ENCODE assay signal across 9 cellular contexts in the genomic region with DNA sequence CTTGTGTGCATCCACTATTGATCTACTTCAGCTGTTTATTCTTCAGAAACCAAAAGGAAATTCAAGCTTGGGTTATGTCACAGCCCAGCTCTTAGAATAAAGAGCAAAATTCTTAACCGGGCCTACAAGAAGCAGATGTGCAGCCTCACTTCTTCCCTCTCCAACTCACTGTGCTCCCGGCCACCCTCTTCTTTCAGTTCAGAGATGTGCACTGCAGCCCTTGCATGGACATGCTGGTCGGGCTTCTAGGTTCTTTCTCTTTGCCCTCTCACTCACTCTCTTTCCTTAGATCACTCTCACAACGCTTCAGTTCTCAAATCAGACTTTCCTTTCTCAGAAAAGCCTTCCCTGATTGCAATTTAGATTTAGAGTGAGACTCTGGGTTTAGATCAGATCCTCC.
DNase-seq lines count a peak whose midpoint lies in the region; ATAC-seq and TF ChIP-seq lines count a peak whose summit lies in the region.
"Had no signal": no experiment of that assay in that cellular context is flagged by ENCODE, and none has a peak within 500 bp of the region (broad histone marks: within the 10 kb centered on the region; RNA-seq: fewer than 3 reads in every experiment).

No MANE protein-coding gene starts in this region.

- H3K27ac Mint-ChIP-seq in activated naive CD4-positive, alpha-beta T cell treated with anti-CD3 and anti-CD28 coated beads, Interleukin-2, amount 50 U/mL, for 24 hours = peak overlapping the region; percentile 71
- H3K27ac Mint-ChIP-seq in activated T-cell treated with anti-CD3 and anti-CD28 coated beads, Interleukin-2, amount 50 U/mL, for 24 hours = peak overlapping the region; percentile 29

- TF ChIP-seq CTCF in testis (IDR thresholded peaks at IDR 0.05) (no peak), psoas muscle (IDR thresholded peaks at IDR 0.05) (no peak), left lung (IDR thresholded peaks at IDR 0.05) (no peak)

- H3K4me3 Mint-ChIP-seq in activated naive CD4-positive, alpha-beta T cell treated with anti-CD3 and anti-CD28 coated beads, Interleukin-2, amount 50 U/mL, for 24 hours = peak overlapping the region; percentile 51
- peak overlapping the region; percentile 24 for H3K4me3 Mint-ChIP-seq in activated T-cell treated with anti-CD3 and anti-CD28 coated beads, Interleukin-2, amount 50 U/mL, for 24 hours
- H3K4me3 Mint-ChIP-seq: CD14-positive monocyte had no signal

- H3K36me3 ChIP-seq in testis (ENCODE audit: low read depth, missing control alignments) (no peaks in the 10 kb centered on the region), psoas muscle (ENCODE audit: insufficient read depth in 1 of 2, low read depth in 1 of 2) (no peaks in the 10 kb centered on the region), left lung (no peaks in the 10 kb centered on the region)

- intact Hi-C loops in left ventricle myocardium superior (cut with micrococcal nuclease) = no loop called here
- intact Hi-C loops in testis (cut with DNase I; ENCODE audit: low total_unique reads) = no loop called here
- intact Hi-C loops in psoas muscle (cut with DNase I) = no loop called here
- intact Hi-C loops in left lung (cut with DNase I) = no loop called here

- H3K4me1 Mint-ChIP-seq in activated naive CD4-positive, alpha-beta T cell treated with anti-CD3 and anti-CD28 coated beads, Interleukin-2, amount 50 U/mL, for 24 hours = peaks cover 32% of the 10 kb centered on the region
- H3K4me1 Mint-ChIP-seq in activated T-cell treated with anti-CD3 and anti-CD28 coated beads, Interleukin-2, amount 50 U/mL, for 24 hours (ENCODE audit: low read depth) = peaks cover 29% of the 10 kb centered on the region
- H3K4me1 Mint-ChIP-seq: CD14-positive monocyte had no signal

- H3K27ac ChIP-seq in testis (peak overlapping the region in 1 of 2 donors; percentile 73), psoas muscle (no peak overlapping the region), left lung (peak overlapping the region in 1 of 2 donors; percentile 1)

- H3K36me3 Mint-ChIP-seq in activated naive CD4-positive, alpha-beta T cell treated with anti-CD3 and anti-CD28 coated beads, Interleukin-2, amount 50 U/mL, for 24 hours = no peaks in the 10 kb centered on the region
- H3K36me3 Mint-ChIP-seq in activated T-cell treated with anti-CD3 and anti-CD28 coated beads, Interleukin-2, amount 50 U/mL, for 24 hours (ENCODE audit: low read depth) = no peaks in the 10 kb centered on the region
- H3K36me3 Mint-ChIP-seq: CD14-positive monocyte had no signal

- ATAC-seq in left ventricle myocardium superior (peak; percentile 57), psoas muscle (no peak), HG03039 (IDR thresholded peaks at IDR 0.05; ENCODE audit: unreplicated experiment) (no peak), left lung (no peak)

- whole genome bisulfite sequencing in testis, 2 donors = 39 to 43% methylated on average over 4 of the region's 4 CpGs
- 36 to 61% (median 40%) methylated on average over 4 of the region's 4 CpGs for WGBS in psoas muscle, 3 donors

- no peaks in the 10 kb centered on the region for H3K9me3 ChIP-seq in testis
- H3K9me3 ChIP-seq in psoas muscle = no peaks in the 10 kb centered on the region
- no peaks in the 10 kb centered on the region for H3K9me3 ChIP-seq in left lung

- H3K4me3 ChIP-seq in testis = no peak overlapping the region
- H3K4me3 ChIP-seq in psoas muscle = no peak overlapping the region
- H3K4me3 ChIP-seq in left lung = no peak overlapping the region

- peaks cover 22% of the 10 kb centered on the region for H3K4me1 ChIP-seq in testis
- no peaks in the 10 kb centered on the region for H3K4me1 ChIP-seq in psoas muscle
- H3K4me1 ChIP-seq in left lung = no peaks in the 10 kb centered on the region

- TF ChIP-seq POLR2A in testis (IDR thresholded peaks at IDR 0.05) = no peak

- H3K27me3 ChIP-seq in testis = no peaks in the 10 kb centered on the region
- no peaks in the 10 kb centered on the region for H3K27me3 ChIP-seq in psoas muscle (ENCODE audit: insufficient read depth in 3 of 3, low read length in 2 of 3)
- no peaks in the 10 kb centered on the region for H3K27me3 ChIP-seq in left lung

- H3K9me3 Mint-ChIP-seq in activated naive CD4-positive, alpha-beta T cell treated with anti-CD3 and anti-CD28 coated beads, Interleukin-2, amount 50 U/mL, for 24 hours = no peaks in the 10 kb centered on the region
- H3K9me3 Mint-ChIP-seq in activated T-cell treated with anti-CD3 and anti-CD28 coated beads, Interleukin-2, amount 50 U/mL, for 24 hours = no peaks in the 10 kb centered on the region
- H3K9me3 Mint-ChIP-seq: CD14-positive monocyte had no signal

- H3K27me3 Mint-ChIP-seq in activated naive CD4-positive, alpha-beta T cell treated with anti-CD3 and anti-CD28 coated beads, Interleukin-2, amount 50 U/mL, for 24 hours = no peaks in the 10 kb centered on the region
- H3K27me3 Mint-ChIP-seq in activated T-cell treated with anti-CD3 and anti-CD28 coated beads, Interleukin-2, amount 50 U/mL, for 24 hours = no peaks in the 10 kb centered on the region

- no peak for DNase-seq in activated naive CD4-positive, alpha-beta T cell treated with Interleukin-2 at 50 U/mL for 16 hours
- no peak for DNase-seq in activated T-cell treated with anti-CD3 and anti-CD28 coated beads, Interleukin-2, amount 50 U/mL, for 24 hours
- DNase-seq in left ventricle myocardium superior (no peak), testis (peak; percentile 56), psoas muscle (no peak), left lung (no peak)
